ENCODE assay signal across 8 cellular contexts in the genomic region with DNA sequence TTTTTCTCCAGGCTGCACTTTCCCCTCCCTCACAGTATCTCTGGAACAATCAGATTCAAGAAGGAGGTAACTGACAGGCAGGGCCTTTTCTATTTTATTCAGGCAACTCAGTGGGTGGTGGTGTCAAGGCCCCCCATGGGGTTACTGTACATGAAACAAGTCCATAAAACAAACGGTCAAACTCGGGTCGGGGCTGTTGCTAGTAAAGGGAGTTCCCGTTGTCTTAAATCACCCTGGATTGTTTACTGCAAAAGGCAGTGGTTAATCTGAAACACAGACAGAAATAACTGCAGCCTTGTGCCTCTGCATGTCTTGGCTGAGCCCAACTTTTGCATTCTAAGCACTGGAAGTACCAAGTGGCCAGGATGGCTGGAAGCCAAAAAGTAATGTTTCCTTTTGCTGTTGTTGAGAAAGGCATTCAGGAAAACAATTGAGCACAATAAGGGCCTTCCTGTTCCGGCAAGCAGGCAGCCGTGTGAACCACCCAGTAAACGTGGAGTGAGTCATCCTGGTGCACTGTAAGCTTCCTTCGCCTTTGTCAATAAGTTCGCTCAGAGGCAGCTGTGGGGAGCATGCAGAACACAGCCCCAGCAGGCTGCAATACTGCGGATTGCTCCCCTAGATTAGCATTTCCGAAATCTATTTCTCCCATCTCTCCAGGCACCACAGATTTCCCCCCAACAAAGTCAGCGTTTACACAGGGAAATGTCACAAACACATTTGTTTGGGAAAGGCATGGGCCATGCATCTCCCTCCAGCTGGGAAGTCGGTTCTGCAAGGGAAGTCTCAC.
DNase-seq lines count a peak whose midpoint lies in the region; ATAC-seq lines count a peak whose summit lies in the region.

No MANE protein-coding gene starts in this region.

- peak overlapping the region; percentile 59 for H3K4me3 Mint-ChIP-seq in activated naive CD8-positive, alpha-beta T cell treated with anti-CD3 and anti-CD28 coated beads, Interleukin-2, amount 10 ng/mL, durations not matched to agents 7 days and 5 days

- POLR2A ChIA-PET in activated naive CD8-positive, alpha-beta T cell treated with anti-CD3 and anti-CD28 coated beads, Interleukin-2, amount 10 ng/mL, durations not matched to agents 7 days and 5 days (lab: Charles Lee), result no interaction called here

- ATAC-seq in GM19372 (IDR thresholded peaks at IDR 0.05; ENCODE audit: low read depth, unreplicated experiment) (peak; percentile 73), HG03432 (IDR thresholded peaks at IDR 0.05; ENCODE audit: unreplicated experiment) (peak; percentile 83), left cardiac atrium (peak; percentile 90 to 93)
- ATAC-seq in activated naive CD8-positive, alpha-beta T cell treated with anti-CD3 and anti-CD28 coated beads, Interleukin-2, amount 10 ng/mL, durations not matched to agents 7 days and 5 days (ENCODE audit: low read depth), result peak; percentile 99

- H3K4me1 Mint-ChIP-seq in activated naive CD8-positive, alpha-beta T cell treated with anti-CD3 and anti-CD28 coated beads, Interleukin-2, amount 10 ng/mL, durations not matched to agents 7 days and 5 days, result peaks cover 35% of the 10 kb centered on the region

- peak overlapping the region; percentile 84 for H3K27ac Mint-ChIP-seq in activated naive CD8-positive, alpha-beta T cell treated with anti-CD3 and anti-CD28 coated beads, Interleukin-2, amount 10 ng/mL, durations not matched to agents 7 days and 5 days

- peaks cover 20% of the 10 kb centered on the region for H3K36me3 Mint-ChIP-seq in activated naive CD8-positive, alpha-beta T cell treated with anti-CD3 and anti-CD28 coated beads, Interleukin-2, amount 10 ng/mL, durations not matched to agents 7 days and 5 days

- DNase-seq in AG20443 (ENCODE audit: low spot score), result peak; percentile 86
- DNase-seq in RKO (ENCODE audit: low spot score), result peak; percentile 47
- DNase-seq in activated naive CD8-positive, alpha-beta T cell treated with anti-CD3 and anti-CD28 coated beads, Interleukin-2, amount 10 ng/mL, durations not matched to agents 7 days and 5 days, result peak; percentile 55
- DNase-seq in left cardiac atrium, result peak; percentile 76
- peak; percentile 100 for DNase-seq in renal cortical epithelial cell (ENCODE audit: low read depth)
- DNase-seq in NCI-H82 treated with DMSO at 0.1 percent for 48 hours (lab: John Stamatoyannopoulos, UW; ENCODE audit: unreplicated experiment), result no peak

- intact Hi-C loops in left cardiac atrium (cut with DNase I), result loop anchor here in 1 of 2 donors (5.0 to 10.0 kb wide), 2 partner anchors 47 to 75 kb away; no protein-coding TSS in a partner anchor

- H3K9me3 Mint-ChIP-seq in activated naive CD8-positive, alpha-beta T cell treated with anti-CD3 and anti-CD28 coated beads, Interleukin-2, amount 10 ng/mL, durations not matched to agents 7 days and 5 days, result peaks cover 11% of the 10 kb centered on the region

- H3K27me3 Mint-ChIP-seq in activated naive CD8-positive, alpha-beta T cell treated with anti-CD3 and anti-CD28 coated beads, Interleukin-2, amount 10 ng/mL, durations not matched to agents 7 days and 5 days, result no peaks in the 10 kb centered on the region
